19 cellular contexts compared by ENCODE assay signal in the genomic region with DNA sequence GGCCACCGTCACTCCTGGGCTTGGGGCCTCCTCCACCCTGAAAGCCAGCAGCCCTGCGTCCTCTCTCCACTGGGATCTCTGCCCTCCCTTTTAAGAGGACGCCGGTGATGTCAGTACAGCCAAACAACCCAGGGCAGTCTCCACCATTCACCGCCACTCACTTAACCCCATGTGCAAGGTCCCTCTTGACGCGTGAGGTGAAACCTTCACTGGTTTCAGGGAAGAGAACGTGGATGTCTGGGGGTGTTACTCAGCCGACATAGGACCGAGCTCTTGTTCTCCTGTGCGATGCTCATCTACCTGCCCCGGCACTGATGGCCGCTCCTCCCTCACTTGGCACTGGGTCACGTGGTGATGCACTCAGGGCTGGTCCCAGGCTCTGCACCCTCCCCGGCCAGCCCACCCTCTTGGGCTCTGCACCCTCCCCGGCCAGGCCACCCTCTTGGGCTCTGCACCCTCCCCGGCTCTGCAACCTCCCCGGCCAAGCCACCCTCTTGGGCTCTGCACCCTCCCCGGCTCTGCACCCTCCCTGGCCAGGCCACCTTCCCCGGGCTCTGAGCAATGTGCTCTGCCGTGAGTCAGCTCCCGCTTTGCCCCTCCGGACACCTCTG. TPM values are rescaled to one million over a fixed set of nuclear protein-coding genes. Genes with fewer than 3 reads are reported as not detected.
"Had no signal": no experiment of that assay in that cellular context is flagged by ENCODE, and none has a peak within 500 bp of the region (broad histone marks: within the 10 kb centered on the region; RNA-seq: fewer than 3 reads in every experiment).

No MANE protein-coding gene starts in this region.

- H3K4me1 ChIP-seq: body of pancreas, gastroesophageal sphincter, SJCRH30, tibial artery had no signal

- H3K36me3 Mint-ChIP-seq: activated naive CD4-positive, alpha-beta T cell treated with anti-CD3 and anti-CD28 coated beads, Interleukin-2, amount 10 ng/mL, durations not matched to agents 7 days and 5 days had no signal

- H3K27me3 ChIP-seq: body of pancreas, ovary, SJCRH30 had no signal

- H3K9me3 ChIP-seq: body of pancreas, ovary, SJCRH30 had no signal

- FAIRE-seq: keratinocyte, small intestine had no signal

- H3K9me3 Mint-ChIP-seq: activated CD4-positive, alpha-beta T cell treated with anti-CD3 and anti-CD28 coated beads, Interleukin-2, amount 10 ng/mL, durations not matched to agents 24 days and 14 days; central memory CD8-positive, alpha-beta T cell had no signal

- H3K4me3 Mint-ChIP-seq: activated CD4-positive, alpha-beta T cell treated with anti-CD3 and anti-CD28 coated beads, Interleukin-2, amount 10 ng/mL, durations not matched to agents 24 days and 14 days; activated naive CD4-positive, alpha-beta T cell treated with anti-CD3 and anti-CD28 coated beads, Interleukin-2, amount 10 ng/mL, durations not matched to agents 7 days and 5 days; central memory CD8-positive, alpha-beta T cell had no signal

- H3K4me3 ChIP-seq: body of pancreas, gastroesophageal sphincter, lung, ovary, SJCRH30, tibial artery had no signal

- H3K36me3 ChIP-seq: gastroesophageal sphincter, ovary, SJCRH30, tibial artery had no signal

- DNase-seq: activated CD8-positive, alpha-beta memory T cell treated with anti-CD3 and anti-CD28 coated beads for 24 hours; activated naive CD4-positive, alpha-beta T cell treated with anti-CD3 and anti-CD28 coated beads, Interleukin-2, amount 10 ng/mL, durations not matched to agents 7 days and 5 days; effector memory CD4-positive, alpha-beta T cell; SJCRH30; small intestine; SW 1271; T-helper 9 cell had no signal

- H3K27ac ChIP-seq: body of pancreas, gastroesophageal sphincter, ovary, SJCRH30, tibial artery had no signal

- H3K27ac Mint-ChIP-seq: activated CD4-positive, alpha-beta T cell treated with anti-CD3 and anti-CD28 coated beads, Interleukin-2, amount 10 ng/mL, durations not matched to agents 24 days and 14 days; activated naive CD4-positive, alpha-beta T cell treated with anti-CD3 and anti-CD28 coated beads, Interleukin-2, amount 10 ng/mL, durations not matched to agents 7 days and 5 days; activated T-helper 2 cell treated with anti-CD3 and anti-CD28 coated beads, Interferon-gamma antibody, Interleukin-2, Interleukin-4, amounts not matched to agents 10 μg/mL and 5 μg/mL and 100 μg/mL, durations not matched to agents 14 hours and 24 hours and 36 hours; naive thymus-derived CD4-positive, alpha-beta T cell had no signal

- ATAC-seq: gastroesophageal sphincter; naive thymus-derived CD4-positive, alpha-beta T cell had no signal

RNA-seq across cellular contexts. Expression of a gene that starts 36.1 kb away (rescaled TPM):
- total RNA-seq: activated CD4-positive, alpha-beta T cell treated with anti-CD3 and anti-CD28 coated beads, Interleukin-2, amount 10 ng/mL, durations not matched to agents 24 days and 14 days; activated T-helper 2 cell treated with anti-CD3 and anti-CD28 coated beads, Interferon-gamma antibody, Interleukin-2, Interleukin-4, amounts not matched to agents 10 μg/mL and 5 μg/mL and 100 μg/mL, durations not matched to agents 14 hours and 24 hours and 36 hours; epithelial cell of proximal tubule; mononuclear cell; naive thymus-derived CD4-positive, alpha-beta T cell had no signal
- polyA plus RNA-seq: keratinocyte; naive thymus-derived CD4-positive, alpha-beta T cell; ovary had no signal

RNA-seq across cellular contexts. Expression of a gene that starts 36.2 kb away (rescaled TPM):
- polyA plus RNA-seq: naive thymus-derived CD4-positive, alpha-beta T cell had no signal
